Comparison of ENCODE assay signal across 8 cellular contexts in the genomic region with DNA sequence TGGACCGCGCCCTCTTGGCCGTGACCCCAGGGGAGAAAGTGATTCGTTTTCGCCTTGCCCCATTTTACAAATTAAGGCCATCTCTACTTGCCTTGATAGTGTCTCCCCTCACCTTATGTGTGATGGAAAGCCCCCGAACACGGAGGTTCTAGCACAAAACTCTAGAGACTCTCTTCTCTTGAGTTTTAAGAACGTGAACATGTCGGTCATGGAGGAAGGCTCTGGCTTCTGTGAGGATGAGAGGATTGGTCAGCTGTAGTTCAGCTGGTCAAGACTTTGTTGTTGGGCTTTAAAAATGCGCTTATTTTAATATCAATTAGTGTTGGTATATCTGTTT. TPM values are rescaled to one million over a fixed set of nuclear protein-coding genes. Genes with fewer than 3 reads are reported as not detected.
DNase-seq lines count a peak whose midpoint lies in the region; ATAC-seq and TF ChIP-seq lines count a peak whose summit lies in the region.

No MANE protein-coding gene starts in this region.

- H3K36me3 Mint-ChIP-seq in activated CD4-positive, alpha-beta T cell treated with anti-CD3 and anti-CD28 coated beads, Interleukin-2, amount 10 ng/mL, durations not matched to agents 24 days and 14 days (ENCODE audit: low read depth), result peaks cover 22% of the 10 kb centered on the region

- H3K9me3 Mint-ChIP-seq in activated CD4-positive, alpha-beta T cell treated with anti-CD3 and anti-CD28 coated beads, Interleukin-2, amount 10 ng/mL, durations not matched to agents 24 days and 14 days, result no peaks in the 10 kb centered on the region

- H3K27ac Mint-ChIP-seq in activated CD4-positive, alpha-beta T cell treated with anti-CD3 and anti-CD28 coated beads, Interleukin-2, amount 10 ng/mL, durations not matched to agents 24 days and 14 days, result peak overlapping the region; percentile 47

- peak overlapping the region; percentile 80 for H3K4me3 ChIP-seq in astrocyte of the cerebellum (ENCODE audit: low read depth, low read length)
- H3K4me3 ChIP-seq in suprapubic skin, result peak overlapping the region; percentile 69

- in situ Hi-C loops in astrocyte of the cerebellum (cut with HindIII; ENCODE audit: low sequenced_read_pairs), result no loop called here
- in situ Hi-C loops in GM13976 (cut with MboI; ENCODE audit: low sequenced_read_pairs, unreplicated experiment), result loop anchor here (25.0 kb wide), 1 partner anchor 726 kb away; no protein-coding TSS in a partner anchor

- peaks cover 5% of the 10 kb centered on the region for H3K36me3 ChIP-seq in suprapubic skin

- DNase-seq in activated CD4-positive, alpha-beta T cell treated with anti-CD3 and anti-CD28 coated beads, Interleukin-2, amount 10 ng/mL, durations not matched to agents 24 days and 14 days, result no peak
- DNase-seq in activated CD4-positive, alpha-beta T cell treated with anti-CD3 and anti-CD28 coated beads, Interleukin-2, amount 50 U/mL, for 48 hours, result no peak
- no peak for DNase-seq in astrocyte of the cerebellum (ENCODE audit: low read depth)
- no peak for DNase-seq in left colon
- DNase-seq in suprapubic skin (ENCODE audit: low spot score in 2 of 2), result no peak
- no peak for DNase-seq in GM13976 (ENCODE audit: low spot score)

- peak overlapping the region; percentile 91 for H3K27ac ChIP-seq in suprapubic skin

- ATAC-seq in HG03442 (IDR thresholded peaks at IDR 0.05; ENCODE audit: unreplicated experiment) (peak; percentile 21), left colon (peak; percentile 13), HG03095 (IDR thresholded peaks at IDR 0.05; ENCODE audit: unreplicated experiment) (no peak)

- H3K27me3 Mint-ChIP-seq in activated CD4-positive, alpha-beta T cell treated with anti-CD3 and anti-CD28 coated beads, Interleukin-2, amount 10 ng/mL, durations not matched to agents 24 days and 14 days, result peaks cover 10% of the 10 kb centered on the region

- TF ChIP-seq CTCF in astrocyte of the cerebellum (IDR thresholded peaks at IDR 0.05; ENCODE audit: low read depth, low read length, missing control alignments), result no peak
- no peak for TF ChIP-seq CTCF in suprapubic skin (IDR thresholded peaks at IDR 0.05)
- TF ChIP-seq CTCF in GM13976 (IDR thresholded peaks at IDR 0.05; ENCODE audit: borderline replicate concordance, control extremely low read depth, extremely low read depth, insufficient read depth, missing control alignments), result no peak

- no peaks in the 10 kb centered on the region for H3K9me3 ChIP-seq in suprapubic skin

- no peak for TF ChIP-seq EP300 in suprapubic skin (IDR thresholded peaks at IDR 0.05)

- peak overlapping the region; percentile 80 for H3K4me3 Mint-ChIP-seq in activated CD4-positive, alpha-beta T cell treated with anti-CD3 and anti-CD28 coated beads, Interleukin-2, amount 10 ng/mL, durations not matched to agents 24 days and 14 days

- no peak for TF ChIP-seq POLR2A in suprapubic skin (IDR thresholded peaks at IDR 0.05)

- intact Hi-C loops in activated CD4-positive, alpha-beta T cell treated with anti-CD3 and anti-CD28 coated beads, Interleukin-2, amount 10 ng/mL, durations not matched to agents 24 days and 14 days (cut with micrococcal nuclease), result loop anchor here (5.0 to 10.0 kb wide), 6 partner anchors 116 to 869 kb away; a partner anchor contains a TSS
- intact Hi-C loops in left colon (cut with DNase I, micrococcal nuclease), result no loop called here

- H3K4me1 Mint-ChIP-seq in activated CD4-positive, alpha-beta T cell treated with anti-CD3 and anti-CD28 coated beads, Interleukin-2, amount 10 ng/mL, durations not matched to agents 24 days and 14 days, result peaks cover 13% of the 10 kb centered on the region

- 2% methylated on average over 10 of the region's 10 CpGs for WGBS in suprapubic skin

- no peaks in the 10 kb centered on the region for H3K27me3 ChIP-seq in suprapubic skin

- peaks cover 19% of the 10 kb centered on the region for H3K4me1 ChIP-seq in suprapubic skin

RNA-seq across cellular contexts. Expression of a gene that starts 0.8 kb away (rescaled TPM):
- total RNA-seq in activated CD4-positive, alpha-beta T cell treated with anti-CD3 and anti-CD28 coated beads, Interleukin-2, amount 10 ng/mL, durations not matched to agents 24 days and 14 days, result 49.7 and 55.1 TPM in 2 replicates
- total RNA-seq in left colon (100 to 1,000 TPM in 1 of 2 donors, 10 to 100 TPM in 1; 81.9 to 111 TPM), suprapubic skin (10 to 100 TPM; 65.0 to 78.7 (median 67.9) TPM)
